13 cellular contexts compared by ENCODE assay signal in the genomic region with DNA sequence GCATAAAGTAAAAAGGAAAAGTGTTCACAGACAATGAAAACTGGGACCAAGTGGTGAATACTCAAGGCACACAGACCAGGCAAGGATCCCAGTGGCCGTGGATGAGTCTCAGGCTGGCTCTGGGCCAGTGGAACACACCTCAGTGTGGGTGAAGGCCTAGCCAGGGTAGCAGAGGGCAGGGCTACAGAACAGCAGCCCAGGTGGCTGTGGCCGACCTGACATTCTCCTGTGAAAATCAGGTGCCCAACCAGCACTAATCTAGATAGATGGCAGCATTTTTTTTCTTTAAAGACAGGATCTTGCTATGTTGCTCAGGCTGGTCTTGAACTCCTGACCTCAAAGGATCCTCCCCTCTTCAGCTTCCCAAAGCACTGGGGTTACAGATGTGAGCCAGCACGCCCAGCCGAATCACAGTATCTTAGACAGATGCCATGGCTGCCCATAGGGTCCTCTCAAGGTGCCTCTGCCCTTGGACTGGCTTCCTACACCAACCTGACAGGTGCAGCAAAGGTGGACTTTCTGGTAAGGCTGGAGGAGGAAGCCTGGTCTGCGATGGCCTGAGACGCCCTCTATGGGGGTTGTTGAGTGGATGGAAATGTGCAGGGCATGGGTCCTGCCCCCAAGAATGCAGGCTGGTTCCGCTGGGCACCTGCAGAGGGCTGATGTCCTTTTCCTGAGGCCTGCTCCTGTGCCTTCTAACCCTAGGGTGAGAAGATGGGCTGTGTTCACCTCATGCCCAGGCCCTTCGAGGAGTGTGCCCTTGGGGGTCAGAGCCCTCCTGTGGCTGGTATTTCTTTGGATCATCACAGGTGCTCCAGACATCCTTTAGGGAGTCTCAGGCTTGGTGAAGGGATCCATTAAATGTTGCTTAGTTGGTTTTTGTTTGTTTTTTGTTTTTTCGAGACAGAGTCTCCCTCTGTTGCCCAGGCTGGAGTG. TPM values are rescaled to one million over a fixed set of nuclear protein-coding genes. Genes with fewer than 3 reads are reported as not detected.
A peak's percentile ranks its signal among the peaks of the same experiment; 100 is the strongest.
DNase-seq lines count a peak whose midpoint lies in the region; ATAC-seq and TF ChIP-seq lines count a peak whose summit lies in the region.
"Had no signal": no experiment of that assay in that cellular context is flagged by ENCODE, and none has a peak within 500 bp of the region (broad histone marks: within the 10 kb centered on the region; RNA-seq: fewer than 3 reads in every experiment).

No MANE protein-coding gene starts in this region.

- CTCF ChIA-PET in activated CD4-positive, alpha-beta memory T cell treated with anti-CD3 and anti-CD28 coated beads, Interleukin-2, amount 10 ng/mL, durations not matched to agents 7 days and 5 days (lab: Charles Lee): no interaction called here

- peak overlapping the region; percentile 68 to 95 for H3K27ac ChIP-seq in liver (ENCODE audit: low read depth in 1 of 2, low read length in 2 of 2)
- H3K27ac ChIP-seq: thyroid gland had no signal

- TF ChIP-seq RAD21 in liver (IDR thresholded peaks at IDR 0.05): no peak

- POLR2A ChIA-PET in activated CD4-positive, alpha-beta memory T cell treated with anti-CD3 and anti-CD28 coated beads, Interleukin-2, amount 10 ng/mL, durations not matched to agents 7 days and 5 days (lab: Charles Lee): interaction anchor here (0.6 to 6.6 kb wide), 3 partner anchors 7 to 27 kb away, joined by 3 to 133 read pairs (median 5); a partner anchor contains a TSS

- TF ChIP-seq CTCF in liver (IDR thresholded peaks at IDR 0.05; ENCODE audit: low read depth, low read length, missing input control): no peak
- TF ChIP-seq CTCF in type B pancreatic cell (conservative IDR thresholded peaks at IDR 0.05): no peak

- peaks cover 0 to 6% (median 2%) of the 10 kb centered on the region in 4 donors for H3K36me3 ChIP-seq in liver (ENCODE audit: control insufficient read depth in 4 of 4, insufficient read depth in 3 of 4, low read depth in 1 of 4, low read length in 3 of 4)

- peak overlapping the region; percentile 96 for H3K27ac Mint-ChIP-seq in stimulated activated naive CD8-positive, alpha-beta T cell treated with anti-CD3 and anti-CD28 coated beads, Interleukin-15, Interleukin-2, amounts not matched to agents 100 ng/mL and 50 ng/mL, for 24 hours
- H3K27ac Mint-ChIP-seq in activated CD4-positive, alpha-beta memory T cell treated with anti-CD3 and anti-CD28 coated beads, Interleukin-2, amount 10 ng/mL, durations not matched to agents 7 days and 5 days: peak overlapping the region; percentile 68
- peak overlapping the region; percentile 72 for H3K27ac Mint-ChIP-seq in type B pancreatic cell
- H3K27ac Mint-ChIP-seq: CD8-positive, alpha-beta T cell had no signal

- no peaks in the 10 kb centered on the region for H3K9me3 ChIP-seq in liver (ENCODE audit: control insufficient read depth in 4 of 4, low read length in 3 of 4)
- H3K9me3 ChIP-seq: thyroid gland had no signal

- no peak for ATAC-seq in stimulated activated naive CD8-positive, alpha-beta T cell treated with anti-CD3 and anti-CD28 coated beads, Interleukin-15, Interleukin-2, amounts not matched to agents 100 U/mL and 50 U/mL, for 24 hours
- ATAC-seq in GM18907 (IDR thresholded peaks at IDR 0.05; ENCODE audit: unreplicated experiment): no peak
- ATAC-seq: CD8-positive, alpha-beta T cell had no signal

- H3K9ac ChIP-seq in liver (ENCODE audit: low read depth in 1 of 2, low read length in 2 of 2): no peak overlapping the region

- 79% methylated on average over 9 of the region's 9 CpGs for WGBS in liver

- peaks cover 17 to 72% (median 53%) of the 10 kb centered on the region in 4 donors for H3K4me1 ChIP-seq in liver (ENCODE audit: control insufficient read depth in 4 of 4, insufficient read depth in 4 of 4, low read length in 3 of 4)

- no peaks in the 10 kb centered on the region for H3K27me3 ChIP-seq in liver (ENCODE audit: control insufficient read depth in 4 of 4, insufficient read depth in 4 of 4, low read length in 3 of 4)
- H3K27me3 ChIP-seq: thyroid gland had no signal

- no peak for DNase-seq in stimulated activated naive CD8-positive, alpha-beta T cell treated with anti-CD3 and anti-CD28 coated beads, Interleukin-15, Interleukin-2, amounts not matched to agents 100 U/mL and 50 U/mL, for 24 hours
- DNase-seq in activated CD4-positive, alpha-beta memory T cell treated with anti-CD3 and anti-CD28 coated beads, Interleukin-2, amount 10 ng/mL, durations not matched to agents 7 days and 5 days: no peak
- DNase-seq in type B pancreatic cell (ENCODE audit: extremely low spot score, unreplicated experiment) (no peak), kidney tubule cell (ENCODE audit: low spot score) (no peak), anterior cingulate cortex (lab: John Stamatoyannopoulos, UW) (no peak)
- DNase-seq: NCI-H524 treated with DMSO at 0.1 percent for 48 hours, T1000, thyroid gland had no signal

- peaks cover 58% of the 10 kb centered on the region for H3K4me1 Mint-ChIP-seq in stimulated activated naive CD8-positive, alpha-beta T cell treated with anti-CD3 and anti-CD28 coated beads, Interleukin-15, Interleukin-2, amounts not matched to agents 100 ng/mL and 50 ng/mL, for 24 hours (ENCODE audit: low read depth)
- peaks cover 47% of the 10 kb centered on the region for H3K4me1 Mint-ChIP-seq in activated CD4-positive, alpha-beta memory T cell treated with anti-CD3 and anti-CD28 coated beads, Interleukin-2, amount 10 ng/mL, durations not matched to agents 7 days and 5 days
- H3K4me1 Mint-ChIP-seq in type B pancreatic cell (ENCODE audit: unreplicated experiment): peaks cover 21% of the 10 kb centered on the region

- H3K36me3 Mint-ChIP-seq in stimulated activated naive CD8-positive, alpha-beta T cell treated with anti-CD3 and anti-CD28 coated beads, Interleukin-15, Interleukin-2, amounts not matched to agents 100 ng/mL and 50 ng/mL, for 24 hours (ENCODE audit: low read depth): peaks cover 45% of the 10 kb centered on the region
- peaks cover 49% of the 10 kb centered on the region for H3K36me3 Mint-ChIP-seq in activated CD4-positive, alpha-beta memory T cell treated with anti-CD3 and anti-CD28 coated beads, Interleukin-2, amount 10 ng/mL, durations not matched to agents 7 days and 5 days (ENCODE audit: low read depth)
- H3K36me3 Mint-ChIP-seq in type B pancreatic cell: peaks cover 19% of the 10 kb centered on the region

- no peaks in the 10 kb centered on the region for H3K9me3 Mint-ChIP-seq in stimulated activated naive CD8-positive, alpha-beta T cell treated with anti-CD3 and anti-CD28 coated beads, Interleukin-15, Interleukin-2, amounts not matched to agents 100 ng/mL and 50 ng/mL, for 24 hours
- no peaks in the 10 kb centered on the region for H3K9me3 Mint-ChIP-seq in activated CD4-positive, alpha-beta memory T cell treated with anti-CD3 and anti-CD28 coated beads, Interleukin-2, amount 10 ng/mL, durations not matched to agents 7 days and 5 days
- no peaks in the 10 kb centered on the region for H3K9me3 Mint-ChIP-seq in type B pancreatic cell
- H3K9me3 Mint-ChIP-seq: CD8-positive, alpha-beta T cell had no signal

- no peak overlapping the region for H3K4me3 ChIP-seq in liver (ENCODE audit: low read depth in 1 of 3, low read length in 3 of 3)
- H3K4me3 ChIP-seq: lung, thyroid gland had no signal

- H3K4me3 Mint-ChIP-seq in stimulated activated naive CD8-positive, alpha-beta T cell treated with anti-CD3 and anti-CD28 coated beads, Interleukin-15, Interleukin-2, amounts not matched to agents 100 ng/mL and 50 ng/mL, for 24 hours: peak overlapping the region; percentile 81
- H3K4me3 Mint-ChIP-seq in activated CD4-positive, alpha-beta memory T cell treated with anti-CD3 and anti-CD28 coated beads, Interleukin-2, amount 10 ng/mL, durations not matched to agents 7 days and 5 days: no peak overlapping the region
- H3K4me3 Mint-ChIP-seq in type B pancreatic cell: peak overlapping the region; percentile 80

- H3K27me3 Mint-ChIP-seq in stimulated activated naive CD8-positive, alpha-beta T cell treated with anti-CD3 and anti-CD28 coated beads, Interleukin-15, Interleukin-2, amounts not matched to agents 100 ng/mL and 50 ng/mL, for 24 hours: peaks cover 3% of the 10 kb centered on the region
- no peaks in the 10 kb centered on the region for H3K27me3 Mint-ChIP-seq in activated CD4-positive, alpha-beta memory T cell treated with anti-CD3 and anti-CD28 coated beads, Interleukin-2, amount 10 ng/mL, durations not matched to agents 7 days and 5 days
- H3K27me3 Mint-ChIP-seq in type B pancreatic cell: peaks cover 3% of the 10 kb centered on the region

TF ChIP-seq in liver, 16 proteins besides CTCF, POLR2A, EP300 and RAD21:
- TF ChIP-seq HNF4A (conservative IDR thresholded peaks at IDR 0.05): no peak
- no peak for TF ChIP-seq SP1 (IDR thresholded peaks at IDR 0.05)
- no peak for TF ChIP-seq TAF1 (conservative IDR thresholded peaks at IDR 0.05)

RNA-seq across cellular contexts. Expression of a gene that starts 3.8 kb away (rescaled TPM):
- total RNA-seq in activated CD4-positive, alpha-beta memory T cell treated with anti-CD3 and anti-CD28 coated beads, Interleukin-2, amount 10 ng/mL, durations not matched to agents 7 days and 5 days: 100 to 1,000 TPM; 483 to 496 TPM
- total RNA-seq in liver: 1,000 to 10,000 TPM; 1,086 to 3,361 TPM
- 1,000 to 10,000 TPM in 1 of 2 donors, 100 to 1,000 TPM in 1; 1,000 to 2,066 TPM for polyA plus RNA-seq in liver
- total RNA-seq in type B pancreatic cell (ENCODE audit: low replicate concordance): 555 and 815 TPM in 2 replicates

RNA-seq across cellular contexts. Expression of a gene that starts 7.0 kb away (rescaled TPM):
- total RNA-seq in activated CD4-positive, alpha-beta memory T cell treated with anti-CD3 and anti-CD28 coated beads, Interleukin-2, amount 10 ng/mL, durations not matched to agents 7 days and 5 days: 100 to 1,000 TPM; 636 to 661 TPM
- total RNA-seq in liver (10 to 100 TPM; 35.5 to 47.3 TPM), type B pancreatic cell (ENCODE audit: low replicate concordance) (250 and 264 TPM in 2 replicates)
- polyA plus RNA-seq in liver: 100 to 1,000 TPM; 103 to 142 TPM

RNA-seq across cellular contexts. Expression of a gene that starts 27.3 kb away (rescaled TPM):
- total RNA-seq in activated CD4-positive, alpha-beta memory T cell treated with anti-CD3 and anti-CD28 coated beads, Interleukin-2, amount 10 ng/mL, durations not matched to agents 7 days and 5 days: 100 to 1,000 TPM; 159 to 160 TPM
- total RNA-seq in liver (10 to 100 TPM; 22.6 to 67.4 TPM), type B pancreatic cell (ENCODE audit: low replicate concordance) (102 and 124 TPM in 2 replicates)
- 10 to 100 TPM in 1 of 2 donors, 1 to 10 TPM in 1; 2.5 to 24.6 TPM for polyA plus RNA-seq in liver

RNA-seq across cellular contexts. Expression of a gene that starts 27.4 kb away (rescaled TPM):
- 10 to 100 TPM; 95.9 to 98.4 TPM for total RNA-seq in activated CD4-positive, alpha-beta memory T cell treated with anti-CD3 and anti-CD28 coated beads, Interleukin-2, amount 10 ng/mL, durations not matched to agents 7 days and 5 days
- total RNA-seq in liver: 10 to 100 TPM; 71.0 to 78.7 TPM
- 100 to 1,000 TPM; 160 to 246 TPM for polyA plus RNA-seq in liver
- total RNA-seq in type B pancreatic cell (ENCODE audit: low replicate concordance): 136 and 140 TPM in 2 replicates

RNA-seq across cellular contexts. Expression of a gene that starts 29.3 kb away (rescaled TPM):
- total RNA-seq in activated CD4-positive, alpha-beta memory T cell treated with anti-CD3 and anti-CD28 coated beads, Interleukin-2, amount 10 ng/mL, durations not matched to agents 7 days and 5 days: not detected
- total RNA-seq in liver (not detected), type B pancreatic cell (ENCODE audit: low replicate concordance) (not detected in 2 replicates)
- under 1 TPM; 0.31 to 0.35 TPM for polyA plus RNA-seq in liver
- total RNA-seq: CD8-positive, alpha-beta T cell; lung; thyroid gland had no signal
